In genomic region chr7:129993275-129993674, GRCh38 we compare ENCODE assay signal across 17 cellular contexts. TPM values are rescaled to one million over a fixed set of nuclear protein-coding genes. Genes with fewer than 3 reads are reported as not detected.
DNase-seq lines count a peak whose midpoint lies in the region; ATAC-seq and TF ChIP-seq lines count a peak whose summit lies in the region.
"Had no signal": no experiment of that assay in that cellular context is flagged by ENCODE, and none has a peak within 500 bp of the region (broad histone marks: within the 10 kb centered on the region; RNA-seq: fewer than 3 reads in every experiment).

No MANE protein-coding gene starts in this region.

- TF ChIP-seq CTCF in breast epithelium (IDR thresholded peaks at IDR 0.05) (no peak), MCF 10A (IDR thresholded peaks at IDR 0.05; ENCODE audit: unreplicated experiment) (no peak), omental fat pad (IDR thresholded peaks at IDR 0.05) (no peak), osteocyte (IDR thresholded peaks at IDR 0.05) (no peak)

- H3K36me3 ChIP-seq in breast epithelium (no peaks in the 10 kb centered on the region), MG63 (no peaks in the 10 kb centered on the region)

- H3K4me1 Mint-ChIP-seq in MCF 10A (ENCODE audit: insufficient read depth, unreplicated experiment), result no peaks in the 10 kb centered on the region
- H3K4me1 Mint-ChIP-seq in osteocyte (ENCODE audit: unreplicated experiment), result peaks cover 4% of the 10 kb centered on the region

- H3K9me3 ChIP-seq in breast epithelium, result no peaks in the 10 kb centered on the region
- H3K9me3 ChIP-seq in MG63, result no peaks in the 10 kb centered on the region

- no peak overlapping the region for H3K27ac ChIP-seq in breast epithelium
- H3K27ac ChIP-seq: HL-60 had no signal

- no peaks in the 10 kb centered on the region for H3K4me1 ChIP-seq in breast epithelium

- POLR2A ChIA-PET in MCF 10A (lab: Yijun Ruan, JAX), result interaction anchor here (0.7 to 2.1 kb wide), 6 partner anchors 9 to 44 kb away, joined by 3 to 6 read pairs (median 4); no protein-coding TSS in a partner anchor

- no TSS peak for BruUV-seq in MCF 10A (replicated peaks; lab: Mats Ljungman, UMichigan)

- H3K27ac Mint-ChIP-seq in MCF 10A (ENCODE audit: low read depth, unreplicated experiment), result no peak overlapping the region
- H3K27ac Mint-ChIP-seq in osteocyte (ENCODE audit: unreplicated experiment), result no peak overlapping the region

- H3K9me3 Mint-ChIP-seq in MCF 10A (ENCODE audit: unreplicated experiment) (no peaks in the 10 kb centered on the region), osteocyte (ENCODE audit: unreplicated experiment) (no peaks in the 10 kb centered on the region)

- H3K4me3 ChIP-seq in breast epithelium, result no peak overlapping the region
- H3K4me3 ChIP-seq in MG63, result no peak overlapping the region

- intact Hi-C loops in breast epithelium (cut with DNase I; ENCODE audit: low total_unique reads) (no loop called here), MCF 10A (cut with micrococcal nuclease) (no loop called here)

- ATAC-seq in omental fat pad (ENCODE audit: low FRiP score), result peak; percentile 56
- no peak for ATAC-seq in GM21526 (IDR thresholded peaks at IDR 0.05; ENCODE audit: low FRiP score, unreplicated experiment)
- ATAC-seq in HG03439 (IDR thresholded peaks at IDR 0.05; ENCODE audit: unreplicated experiment), result no peak

- H3K27me3 Mint-ChIP-seq in MCF 10A (ENCODE audit: insufficient read depth, unreplicated experiment) (no peaks in the 10 kb centered on the region), osteocyte (ENCODE audit: unreplicated experiment) (no peaks in the 10 kb centered on the region)

- no peaks in the 10 kb centered on the region for H3K36me3 Mint-ChIP-seq in MCF 10A (ENCODE audit: insufficient read depth, unreplicated experiment)
- no peaks in the 10 kb centered on the region for H3K36me3 Mint-ChIP-seq in osteocyte (ENCODE audit: unreplicated experiment)

- no peak overlapping the region for H3K4me3 Mint-ChIP-seq in MCF 10A (ENCODE audit: unreplicated experiment)
- H3K4me3 Mint-ChIP-seq in osteocyte (ENCODE audit: unreplicated experiment), result no peak overlapping the region

- no peaks in the 10 kb centered on the region for H3K27me3 ChIP-seq in breast epithelium
- H3K27me3 ChIP-seq in MG63, result no peaks in the 10 kb centered on the region

- DNase-seq in breast epithelium (ENCODE audit: low spot score in 2 of 2) (peak; percentile 23 to 60), MCF 10A (ENCODE audit: unreplicated experiment) (no peak), MG63 (peak; percentile 60), fibroblast of gingiva (ENCODE audit: low read depth) (peak; percentile 78), omental fat pad (ENCODE audit: low spot score) (no peak), osteocyte (ENCODE audit: extremely low spot score, unreplicated experiment) (no peak)
- DNase-seq: C1 segment of cervical spinal cord, H7, MV-4-11, NCI-H1417 treated with DMSO at 0.1 percent for 48 hours, NCI-H1930, NCI-H748 treated with DMSO at 0.1 percent for 48 hours, RPMI8226, SIG-M5 had no signal

- no peak for TF ChIP-seq POLR2A in breast epithelium (IDR thresholded peaks at IDR 0.05)

- CTCF ChIA-PET in MCF 10A (lab: Yijun Ruan, JAX), result interaction anchor here (0.9 to 1.4 kb wide), 3 partner anchors 13 to 44 kb away, joined by 3 to 4 read pairs (median 4); no protein-coding TSS in a partner anchor

RNA-seq across cellular contexts. Expression of gene UBE2H, which starts 40.5 kb away (rescaled TPM):
- 100 to 1,000 TPM in 2 of 3 donors, 10 to 100 TPM in 1; 81.8 to 124 (median 114) TPM for total RNA-seq in breast epithelium
- 128 and 130 TPM in 2 replicates for total RNA-seq in MCF 10A (2022)
- total RNA-seq in MG63 (2014; rRNA removed; shearing (Covaris generic); ENCODE audit: low replicate concordance), result 21.2 and 53.5 TPM in 2 replicates
- 10 to 100 TPM; 57.2 to 92.6 (median 85.7) TPM for total RNA-seq in omental fat pad
- 143 and 160 TPM in 2 replicates for total RNA-seq in osteocyte

RNA-seq across cellular contexts. Expression of gene ZC3HC1, which starts 57.9 kb away (rescaled TPM):
- total RNA-seq in breast epithelium (10 to 100 TPM in 1 of 3 donors, 1 to 10 TPM in 2; 8.8 to 18.9 (median 9.4) TPM), MCF 10A (2022) (20.9 and 24.2 TPM in 2 replicates), omental fat pad (10 to 100 TPM in 1 of 4 donors, 1 to 10 TPM in 3; 6.7 to 10.0 (median 8.6) TPM), osteocyte (19.5 and 19.8 TPM in 2 replicates)
- 18.8 and 25.9 TPM in 2 replicates for total RNA-seq in MG63 (2014; rRNA removed; shearing (Covaris generic); ENCODE audit: low replicate concordance)

Comparison
In these comparisons a context has a peak if more than half of its experiments do, and no peak if none do; other contexts are left out.
1. DNase-seq: peak in breast epithelium (2 of 2), MG63 (single experiment) and fibroblast of gingiva (single experiment); none in MCF 10A (single experiment), omental fat pad (single experiment) and osteocyte (single experiment).